ENCODE assay signal across 14 cellular contexts in the genomic region with DNA sequence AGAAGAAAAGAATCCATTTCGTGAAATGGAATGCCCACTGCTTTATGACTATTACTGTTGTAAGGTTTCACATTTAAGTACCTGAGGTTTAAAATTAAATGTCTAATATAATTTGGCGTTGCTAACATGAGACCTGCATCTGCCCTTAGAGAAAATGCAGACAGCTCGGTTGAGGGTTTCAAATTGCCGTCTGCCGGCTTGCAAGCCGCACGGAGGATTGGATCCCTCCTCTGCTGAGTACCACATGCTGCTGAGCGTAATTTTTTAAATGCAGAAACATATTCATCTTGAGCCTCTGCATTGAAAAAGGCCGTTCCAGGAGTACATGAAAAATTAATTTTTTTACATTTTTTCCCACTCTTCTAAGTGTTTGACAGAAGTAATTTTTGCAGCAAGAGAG.
A peak's percentile ranks its signal among the peaks of the same experiment; 100 is the strongest.
DNase-seq lines count a peak whose midpoint lies in the region; ATAC-seq and TF ChIP-seq lines count a peak whose summit lies in the region.
"Had no signal": no experiment of that assay in that cellular context is flagged by ENCODE, and none has a peak within 500 bp of the region (broad histone marks: within the 10 kb centered on the region; RNA-seq: fewer than 3 reads in every experiment).

No MANE protein-coding gene starts in this region.

- intact Hi-C loops in IMR-90 (cut with micrococcal nuclease) = no loop called here

- peak overlapping the region; percentile 12; the same call in 1 of the 2 replicates for H2BK120ac ChIP-seq in IMR-90 (ENCODE audit: low read depth, low read length)

- H2BK5ac ChIP-seq in IMR-90 (ENCODE audit: low read depth, low read length, poor library complexity, severe bottlenecking) = no peak overlapping the region

- no peak for TF ChIP-seq EP300 in suprapubic skin (IDR thresholded peaks at IDR 0.05)

- no peak overlapping the region for H2BK15ac ChIP-seq in IMR-90 (ENCODE audit: low read depth, low read length)

- H3K9me3 ChIP-seq in IMR-90 (ENCODE audit: control insufficient read depth, insufficient read depth, low read length) (no peaks in the 10 kb centered on the region), RWPE2 (ENCODE audit: severe bottlenecking) (no peaks in the 10 kb centered on the region), endodermal cell (ENCODE audit: control insufficient read depth, low read length) (peaks cover 11% of the 10 kb centered on the region), neural progenitor cell (ENCODE audit: low read depth) (no peaks in the 10 kb centered on the region), suprapubic skin (no peaks in the 10 kb centered on the region)

- H3K56ac ChIP-seq in IMR-90 (ENCODE audit: extremely low read depth, insufficient read depth, low read length) = no peak overlapping the region

- H3K27ac ChIP-seq in IMR-90 (ENCODE audit: insufficient read depth, low read length) (no peak overlapping the region), RWPE2 (ENCODE audit: poor library complexity, severe bottlenecking) (no peak overlapping the region), endodermal cell (ENCODE audit: low read depth, low read length) (no peak overlapping the region), neural progenitor cell (peak overlapping the region; percentile 2), suprapubic skin (no peak overlapping the region)
- H3K27ac ChIP-seq: BLaER1 treated with 17β-estradiol and CSF1 and Interleukin-3, amounts not matched to agents 10 nM and 100 nM had no signal

- no peaks in the 10 kb centered on the region for H3K27me3 Mint-ChIP-seq in endodermal cell (ENCODE audit: insufficient read depth)
- no peaks in the 10 kb centered on the region for H3K27me3 Mint-ChIP-seq in neural progenitor cell (ENCODE audit: insufficient read depth, low read depth)
- H3K27me3 Mint-ChIP-seq in osteocyte (ENCODE audit: unreplicated experiment) = no peaks in the 10 kb centered on the region
- H3K27me3 Mint-ChIP-seq: B cell had no signal

- no peak overlapping the region for H3K27ac Mint-ChIP-seq in endodermal cell
- no peak overlapping the region for H3K27ac Mint-ChIP-seq in neural progenitor cell
- no peak overlapping the region for H3K27ac Mint-ChIP-seq in osteocyte (ENCODE audit: unreplicated experiment)
- H3K27ac Mint-ChIP-seq: B cell; CD8-positive, alpha-beta T cell; GM23338 had no signal

- in situ Hi-C loops in IMR-90 (cut with MboI; ENCODE audit: low sequenced_read_pairs) = no loop called here

- ATAC-seq in IMR-90 (ENCODE audit: low read depth) = no peak
- no peak for ATAC-seq in RWPE2 (ENCODE audit: low read depth)
- no peak for ATAC-seq in HG03175 (IDR thresholded peaks at IDR 0.05; ENCODE audit: unreplicated experiment)
- ATAC-seq: CD8-positive, alpha-beta T cell; GM23338 had no signal

- H3K4me3 Mint-ChIP-seq in endodermal cell = no peak overlapping the region
- H3K4me3 Mint-ChIP-seq in neural progenitor cell = no peak overlapping the region
- H3K4me3 Mint-ChIP-seq in osteocyte (ENCODE audit: unreplicated experiment) = no peak overlapping the region
- H3K4me3 Mint-ChIP-seq: B cell; CD8-positive, alpha-beta T cell; GM23338 had no signal

- H2BK20ac ChIP-seq in IMR-90 (ENCODE audit: low read depth, low read length) = no peak overlapping the region; the same call in 1 of the 2 replicates

- no peaks in the 10 kb centered on the region for H3K79me2 ChIP-seq in neural progenitor cell (ENCODE audit: low read depth)

- H4K5ac ChIP-seq in IMR-90 (ENCODE audit: low read depth, low read length) = no peak overlapping the region

- H4K91ac ChIP-seq in IMR-90 (ENCODE audit: insufficient read depth, low read depth, low read length) = no peak overlapping the region

- POLR2A ChIA-PET in IMR-90 (lab: Charles Lee; ENCODE audit: unreplicated experiment) = interaction anchor here (0.6 kb wide), 2 partner anchors 153 to 1406 kb away, joined by 3 to 13 read pairs; no protein-coding TSS in a partner anchor

- peaks cover 21% of the 10 kb centered on the region for H3K9me1 ChIP-seq in IMR-90 (ENCODE audit: insufficient read depth, low read length)

- CTCF ChIA-PET in IMR-90 (lab: Yijun Ruan, JAX) = interaction anchor here (0.9 kb wide), 1 partner anchor 155 kb away, joined by 3 read pairs; no protein-coding TSS in a partner anchor

- dilution Hi-C loops in IMR-90 (cut with HindIII; ENCODE audit: low sequenced_read_pairs, unreplicated experiment) = no loop called here

- H3K79me1 ChIP-seq in IMR-90 (ENCODE audit: low read depth in 1 of 2, low read length in 2 of 2) = 0 out of 4 replicates have a peak, but pooled peaks cover 0 to 4% of the 10 kb centered on the region in 2 experiments

- no CpG with 5 or more reads among the region's 9 CpGs for WGBS in IMR-90 (ENCODE audit: extremely low coverage in 2 of 2, insufficient read length in 1 of 2), 2 experiments
- 80 to 90% methylated on average over 8 to 9 of the region's 9 CpGs for WGBS in endodermal cell (ENCODE audit: insufficient coverage in 1 of 2, insufficient read length in 1 of 2), 2 experiments
- WGBS in suprapubic skin = 84% methylated on average over 9 of the region's 9 CpGs

- peaks cover 16% of the 10 kb centered on the region for H3K36me3 Mint-ChIP-seq in endodermal cell (ENCODE audit: low read depth)
- H3K36me3 Mint-ChIP-seq in neural progenitor cell = peaks cover 42% of the 10 kb centered on the region
- H3K36me3 Mint-ChIP-seq in osteocyte (ENCODE audit: unreplicated experiment) = peaks cover 22% of the 10 kb centered on the region
- H3K36me3 Mint-ChIP-seq: CD8-positive, alpha-beta T cell had no signal

- TF ChIP-seq POLR2A in IMR-90 (IDR thresholded peaks at IDR 0.05; ENCODE audit: low read depth, low read length) (no peak), suprapubic skin (IDR thresholded peaks at IDR 0.05) (no peak)

- no peak overlapping the region; the same call in 1 of the 2 replicates for H3K18ac ChIP-seq in IMR-90 (ENCODE audit: low read depth, low read length)

- H3K36me3 ChIP-seq in IMR-90 (ENCODE audit: control insufficient read depth, insufficient read depth, low read length) (peaks cover 4% of the 10 kb centered on the region), RWPE2 (ENCODE audit: low read depth) (peaks cover 3% of the 10 kb centered on the region; the same call in 1 of the 2 replicates), endodermal cell (ENCODE audit: control insufficient read depth, insufficient read depth, low read length) (peaks cover 10% of the 10 kb centered on the region), neural progenitor cell (no peaks in the 10 kb centered on the region), suprapubic skin (peaks cover 34% of the 10 kb centered on the region)

- H3K9ac ChIP-seq in IMR-90 (ENCODE audit: low read depth, low read length) (no peak overlapping the region), endodermal cell (ENCODE audit: extremely low read depth, low read length, poor library complexity, severe bottlenecking) (no peak overlapping the region), neural progenitor cell (no peak overlapping the region)
- H3K9ac ChIP-seq: BLaER1 treated with 17β-estradiol and CSF1 and Interleukin-3, amounts not matched to agents 10 nM and 100 nM had no signal

- TF ChIP-seq RAD21 in IMR-90 (IDR thresholded peaks at IDR 0.05; ENCODE audit: low read length) = no peak

- BruUV-seq in IMR-90 (replicated peaks; lab: Mats Ljungman, UMichigan) = no TSS peak

- H2AFZ ChIP-seq in IMR-90 (replicated peaks; ENCODE audit: low read length, poor library complexity) = no peak overlapping the region
- no peak overlapping the region for H2AFZ ChIP-seq in neural progenitor cell (replicated peaks)
- H2AFZ ChIP-seq: GM23338 had no signal

- H4K20me1 ChIP-seq in IMR-90 (ENCODE audit: insufficient read depth, low read length) (0 out of 2 replicates have a peak, but pooled peaks cover 5% of the 10 kb centered on the region), neural progenitor cell (ENCODE audit: low read depth) (peaks cover 18% of the 10 kb centered on the region)

- H3K9me3 Mint-ChIP-seq in endodermal cell = peaks cover 1% of the 10 kb centered on the region
- peaks cover 13% of the 10 kb centered on the region for H3K9me3 Mint-ChIP-seq in neural progenitor cell
- H3K9me3 Mint-ChIP-seq in osteocyte (ENCODE audit: unreplicated experiment) = peaks cover 8% of the 10 kb centered on the region
- H3K9me3 Mint-ChIP-seq: GM23338 had no signal

- no peak overlapping the region for H4K8ac ChIP-seq in IMR-90 (ENCODE audit: low read depth in 2 of 2, low read length in 2 of 2)

- H2AK9ac ChIP-seq in IMR-90 (replicated peaks; ENCODE audit: low read depth, low read length, poor library complexity) = no peak overlapping the region

- no peak overlapping the region for H3K4me3 ChIP-seq in IMR-90 (ENCODE audit: insufficient read depth, low read depth, low read length)
- H3K4me3 ChIP-seq in RWPE2 (ENCODE audit: severe bottlenecking) = no peak overlapping the region
- no peak overlapping the region for H3K4me3 ChIP-seq in endodermal cell (ENCODE audit: low read length)
- no peak overlapping the region for H3K4me3 ChIP-seq in neural progenitor cell
- H3K4me3 ChIP-seq in suprapubic skin = no peak overlapping the region
- H3K4me3 ChIP-seq: GM23338 had no signal

- H3F3A ChIP-seq in neural progenitor cell (ENCODE audit: low read depth) = peaks cover 31% of the 10 kb centered on the region

- H3K23ac ChIP-seq in IMR-90 (ENCODE audit: low read depth, low read length) = no peak overlapping the region

- TF ChIP-seq CTCF in IMR-90 (conservative IDR thresholded peaks at IDR 0.05; ENCODE audit: low read depth, low read length) (no peak), RWPE2 (IDR thresholded peaks at IDR 0.05; ENCODE audit: poor library complexity, severe bottlenecking) (no peak), endodermal cell (conservative IDR thresholded peaks at IDR 0.05) (no peak), neural progenitor cell (IDR thresholded peaks at IDR 0.05) (no peak), osteocyte (IDR thresholded peaks at IDR 0.05) (no peak), suprapubic skin (IDR thresholded peaks at IDR 0.05) (no peak)

- no peaks in the 10 kb centered on the region for H3K27me3 ChIP-seq in IMR-90 (ENCODE audit: control insufficient read depth, insufficient read depth, low read length)
- H3K27me3 ChIP-seq in RWPE2 (ENCODE audit: insufficient read depth, poor library complexity, severe bottlenecking) = no peaks in the 10 kb centered on the region
- no peaks in the 10 kb centered on the region for H3K27me3 ChIP-seq in endodermal cell (ENCODE audit: control insufficient read depth, insufficient read depth, low read length, poor library complexity, severe bottlenecking)
- H3K27me3 ChIP-seq in neural progenitor cell = no peaks in the 10 kb centered on the region
- no peaks in the 10 kb centered on the region for H3K27me3 ChIP-seq in suprapubic skin
- H3K27me3 ChIP-seq: BLaER1 treated with 17β-estradiol and CSF1 and Interleukin-3, amounts not matched to agents 10 nM and 100 nM had no signal

- no peak overlapping the region for H3K4me2 ChIP-seq in IMR-90 (ENCODE audit: low read depth, low read length)
- peak overlapping the region; percentile 22 for H3K4me2 ChIP-seq in neural progenitor cell
- H3K4me2 ChIP-seq: GM23338 had no signal

- no peak for DNase-seq in IMR-90
- DNase-seq in RWPE2 (ENCODE audit: low spot score) = peak; percentile 2
- peak; percentile 16 for DNase-seq in endodermal cell
- DNase-seq in neural progenitor cell (ENCODE audit: low spot score) = no peak
- DNase-seq in osteocyte (ENCODE audit: extremely low spot score, unreplicated experiment) = no peak
- no peak for DNase-seq in suprapubic skin (ENCODE audit: low spot score in 2 of 2)
- DNase-seq: CD8-positive, alpha-beta T cell; DMS 273 treated with DMSO at 0.1 percent for 48 hours; DMS53; H7 had no signal

- H3K4me1 Mint-ChIP-seq in endodermal cell (no peaks in the 10 kb centered on the region), neural progenitor cell (peaks cover 39% of the 10 kb centered on the region), osteocyte (ENCODE audit: unreplicated experiment) (peaks cover 31% of the 10 kb centered on the region)
- H3K4me1 Mint-ChIP-seq: B cell had no signal

- H3K4me1 ChIP-seq in IMR-90 (ENCODE audit: control insufficient read depth, insufficient read depth, low read length) (peaks cover 17% of the 10 kb centered on the region), RWPE2 (ENCODE audit: insufficient read depth, poor library complexity, severe bottlenecking) (no peaks in the 10 kb centered on the region), endodermal cell (ENCODE audit: control insufficient read depth, insufficient read depth, low read length) (no peaks in the 10 kb centered on the region), neural progenitor cell (peaks cover 37% of the 10 kb centered on the region), suprapubic skin (no peaks in the 10 kb centered on the region)

- H3K14ac ChIP-seq in IMR-90 (replicated peaks; ENCODE audit: low read depth, low read length) = no peak overlapping the region

- H2AK5ac ChIP-seq in IMR-90 (ENCODE audit: low read depth, low read length) = no peak overlapping the region

- no peak overlapping the region for H3K4ac ChIP-seq in IMR-90 (ENCODE audit: low read depth, low read length)

Comparison
In these comparisons a context has a peak if more than half of its experiments do, and no peak if none do; other contexts are left out.
1. DNase-seq: peak in RWPE2 (single experiment) and endodermal cell (single experiment); none in IMR-90 (single experiment), neural progenitor cell (single experiment), osteocyte (single experiment) and suprapubic skin (0 of 2).